Comparison of ENCODE assay signal across 22 cellular contexts in the genomic region with DNA sequence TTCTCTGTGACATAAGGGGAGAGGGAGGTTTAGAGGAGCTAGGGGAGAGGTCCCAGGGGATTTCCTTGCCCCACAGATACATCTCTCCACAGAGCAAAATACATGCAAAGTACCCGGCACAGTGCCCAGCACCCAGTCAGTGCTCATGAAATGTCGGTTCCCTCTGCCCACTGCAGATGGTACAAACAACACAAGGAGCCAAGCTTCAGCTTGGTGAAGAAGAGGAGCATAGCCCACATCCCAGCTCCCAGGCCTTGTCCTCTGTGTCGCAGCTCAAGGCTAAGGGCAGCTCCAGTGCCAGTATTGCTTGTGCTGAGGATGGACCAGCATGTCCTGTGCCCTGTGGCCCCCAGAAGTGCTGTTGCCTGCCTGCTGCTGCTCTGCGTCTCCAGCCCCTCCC.
"Had no signal": no experiment of that assay in that cellular context is flagged by ENCODE, and none has a peak within 500 bp of the region (broad histone marks: within the 10 kb centered on the region; RNA-seq: fewer than 3 reads in every experiment).

No MANE protein-coding gene starts in this region.

- H3K4me3 Mint-ChIP-seq: nephron had no signal

- ATAC-seq: esophagus mucosa, lower lobe of right lung, right cardiac atrium had no signal

- H3K4me3 ChIP-seq: dorsolateral prefrontal cortex, left ventricle myocardium inferior, lower lobe of right lung, ovary, stomach had no signal

- DNase-seq: cortex of kidney; dorsolateral prefrontal cortex; effector memory CD4-positive, alpha-beta T cell; glutamatergic neuron; left ventricle myocardium inferior; lower lobe of right lung; mesenchymal stem cell; naive B cell; ovary; right cardiac atrium; small intestine; stimulated activated CD4-positive, alpha-beta T cell treated with anti-CD3 and anti-CD28 coated beads, Interleukin-12 subunit alpha, Interleukin-12 subunit beta, amount 100 ng/mL, for 4 hours; stimulated activated naive CD4-positive, alpha-beta T cell; stomach; substantia nigra; trophoblast cell had no signal

- H3K9me3 ChIP-seq: lower lobe of right lung, ovary, stomach had no signal

- H3K27ac ChIP-seq: dorsolateral prefrontal cortex, left ventricle myocardium inferior, lower lobe of right lung, ovary, stomach had no signal

- H3K27me3 ChIP-seq: dorsolateral prefrontal cortex, ovary had no signal

- H3K4me1 ChIP-seq: left ventricle myocardium inferior, lower lobe of right lung had no signal

- H3K27ac Mint-ChIP-seq: naive B cell, nephron, progenitor cell of endocrine pancreas had no signal

- FAIRE-seq: endometrium, frontal cortex, keratinocyte, small intestine had no signal

- H3K4me1 Mint-ChIP-seq: naive B cell, nephron had no signal

- H3K36me3 ChIP-seq: left ventricle myocardium inferior, lower lobe of right lung, ovary had no signal
